In the genomic region with DNA sequence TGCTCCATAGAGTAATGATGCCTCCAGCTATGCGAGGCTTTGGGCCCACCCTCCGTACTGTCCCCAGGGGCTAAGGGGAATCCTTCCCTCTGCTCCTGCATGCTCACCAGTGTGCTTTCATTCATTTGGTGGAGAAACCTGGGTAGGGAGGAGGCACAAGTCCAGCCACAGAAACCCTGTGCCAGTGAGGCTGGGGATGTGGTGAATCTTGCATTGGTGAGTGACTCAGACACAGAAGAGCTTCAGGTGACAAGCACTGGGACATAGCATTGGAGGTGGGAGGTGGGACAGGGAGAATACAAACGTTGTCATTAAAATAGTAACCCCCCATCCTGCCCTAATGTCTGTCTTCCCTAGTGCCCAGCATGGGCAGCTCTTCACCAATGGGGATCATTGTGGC, we compare ENCODE assay signal across 26 cellular contexts. TPM values are rescaled to one million over a fixed set of nuclear protein-coding genes. Genes with fewer than 3 reads are reported as not detected.
"Had no signal": no experiment of that assay in that cellular context is flagged by ENCODE, and none has a peak within 500 bp of the region (broad histone marks: within the 10 kb centered on the region; RNA-seq: fewer than 3 reads in every experiment).

No MANE protein-coding gene starts in this region.

- H3K9me3 Mint-ChIP-seq: activated CD4-positive, alpha-beta memory T cell treated with anti-CD3 and anti-CD28 coated beads for 36 hours; activated T-cell treated with anti-CD3 and anti-CD28 coated beads, Interleukin-2, amount 50 U/mL, for 4 hours; activated T-helper 2 cell treated with anti-CD3 and anti-CD28 coated beads, Interferon-gamma antibody, Interleukin-2, Interleukin-4, amounts not matched to agents 10 μg/mL and 5 μg/mL and 100 μg/mL, durations not matched to agents 14 hours and 24 hours and 36 hours had no signal

- DNase-seq: activated CD4-positive, alpha-beta memory T cell treated with anti-CD3 and anti-CD28 coated beads for 36 hours; activated CD4-positive, alpha-beta T cell treated with anti-CD3 and anti-CD28 coated beads for 48 hours; activated gamma-delta T cell treated with Interleukin-2 at 50 U/mL for 16 hours; activated naive CD4-positive, alpha-beta T cell treated with anti-CD3 and anti-CD28 coated beads, Interleukin-2, amount 50 U/mL, for 16 hours; activated T-cell treated with anti-CD3 and anti-CD28 coated beads, Interleukin-2, amount 50 U/mL, for 4 hours; brain microvascular endothelial cell; KG1; NCI-H1048; NCI-H1930; NCI-H2171; NCI-H2227 treated with DMSO at 0.1 percent for 48 hours; NCI-H526; NCI-H774; T-helper 1 cell; WERI-Rb-1 had no signal

- H3K36me3 ChIP-seq: brain microvascular endothelial cell, cardiac muscle cell, WERI-Rb-1 had no signal

- H3K4me3 Mint-ChIP-seq: activated CD4-positive, alpha-beta memory T cell treated with anti-CD3 and anti-CD28 coated beads for 36 hours; activated T-cell treated with anti-CD3 and anti-CD28 coated beads, Interleukin-2, amount 50 U/mL, for 4 hours had no signal

- H3K27ac Mint-ChIP-seq: activated CD4-positive, alpha-beta memory T cell treated with anti-CD3 and anti-CD28 coated beads for 36 hours; activated T-helper 2 cell treated with anti-CD3 and anti-CD28 coated beads, Interferon-gamma antibody, Interleukin-2, Interleukin-4, amounts not matched to agents 10 μg/mL and 5 μg/mL and 100 μg/mL, durations not matched to agents 14 hours and 24 hours and 36 hours had no signal

- H3K27me3 ChIP-seq: brain microvascular endothelial cell, cardiac muscle cell had no signal

- ATAC-seq: activated T-cell treated with anti-CD3 and anti-CD28 coated beads, Interleukin-2, amount 50 U/mL, for 4 hours; Right ventricle myocardium inferior had no signal

- H3K27ac ChIP-seq: brain microvascular endothelial cell, cardiac muscle cell, SK-N-MC, WERI-Rb-1 had no signal

- H3K36me3 Mint-ChIP-seq: activated CD4-positive, alpha-beta memory T cell treated with anti-CD3 and anti-CD28 coated beads for 36 hours had no signal

- H3K4me3 ChIP-seq: cardiac muscle cell, SK-N-MC had no signal

RNA-seq across cellular contexts. Expression of a gene that starts 5.2 kb away (rescaled TPM):
- total RNA-seq: cardiac muscle cell, LHCN-M2 had no signal

RNA-seq across cellular contexts. Expression of a gene that starts 13.9 kb away (rescaled TPM):
- total RNA-seq: cardiac muscle cell had no signal

RNA-seq across cellular contexts. Expression of a gene that starts 39.1 kb away (rescaled TPM):
- total RNA-seq: activated CD4-positive, alpha-beta memory T cell treated with anti-CD3 and anti-CD28 coated beads for 36 hours; activated T-helper 2 cell treated with anti-CD3 and anti-CD28 coated beads, Interferon-gamma antibody, Interleukin-2, Interleukin-4, amounts not matched to agents 10 μg/mL and 5 μg/mL and 100 μg/mL, durations not matched to agents 14 hours and 24 hours and 36 hours; cardiac muscle cell; IMR-90; LHCN-M2; M059J; NCI-H460; OCI-LY7; RPMI7951; T-helper 2 cell treated with Interferon-gamma antibody and Interleukin-4, amounts not matched to agents 100 ng/mL and 5 ng/mL, for 36 hours had no signal
